ENCODE assay signal across 8 cellular contexts in the genomic region with DNA sequence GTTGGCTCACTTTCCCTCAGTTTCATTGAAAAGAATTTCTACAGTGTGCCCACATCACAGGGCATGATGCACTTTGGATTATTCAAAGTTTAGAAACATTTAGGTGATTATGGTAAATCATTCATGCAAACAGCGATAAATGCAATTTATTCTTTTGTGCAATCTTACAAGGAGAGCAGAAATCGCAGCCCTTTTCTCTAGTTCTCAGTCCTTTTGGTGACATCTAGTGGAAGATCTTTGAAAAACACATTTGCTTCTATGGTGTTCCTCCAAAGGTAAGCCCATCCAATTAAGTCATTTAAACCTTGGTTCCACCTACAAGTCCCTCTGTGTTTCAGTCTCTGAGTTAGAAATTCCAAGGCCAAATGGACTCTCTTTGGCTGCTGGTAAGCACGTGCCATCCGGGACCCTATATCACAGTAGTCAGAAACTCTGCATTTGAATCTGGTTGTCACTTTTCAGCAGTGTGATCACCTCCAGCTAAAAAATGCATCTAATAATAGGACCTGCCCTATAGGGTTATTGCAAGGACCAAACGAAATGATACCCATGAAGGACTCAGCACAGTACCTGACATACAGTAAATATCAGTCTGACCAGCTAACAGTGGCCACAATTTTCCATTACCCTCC.
DNase-seq lines count a peak whose midpoint lies in the region; ATAC-seq and TF ChIP-seq lines count a peak whose summit lies in the region.

No MANE protein-coding gene starts in this region.

- H3K27me3 ChIP-seq in KMS-11 (ENCODE audit: insufficient read depth, low read depth) = no peaks in the 10 kb centered on the region

- no peak overlapping the region for H3K4me2 ChIP-seq in KMS-11

- H3K27ac ChIP-seq in KMS-11 = no peak overlapping the region

- H3K4me3 ChIP-seq in KMS-11 (IDR thresholded peaks at IDR 0.05; ENCODE audit: insufficient read depth, low read depth, low read length) (no peak overlapping the region), fibroblast of villous mesenchyme (ENCODE audit: low read depth, low read length) (no peak overlapping the region), lower leg skin (ENCODE audit: low read depth, poor library complexity, severe bottlenecking) (no peak overlapping the region)

- H3K9ac ChIP-seq in KMS-11 = no peak overlapping the region

- DNase-seq in NCI-H446 (lab: John Stamatoyannopoulos, UW) (peak; percentile 1 to 55), NCI-H446 treated with DMSO at 0.1 percent for 48 hours (lab: John Stamatoyannopoulos, UW) (no peak), fibroblast of villous mesenchyme (ENCODE audit: low read depth) (peak; percentile 78), retina (peak; percentile 62), lower leg skin (ENCODE audit: low spot score in 2 of 2) (no peak)

- intact Hi-C loops in lower leg skin (cut with DNase I; ENCODE audit: low total_unique reads) = no loop called here

- 36 to 42% methylated on average over 5 of the region's 5 CpGs for WGBS in lower leg skin, 2 donors

- no peaks in the 10 kb centered on the region for H3K36me3 ChIP-seq in KMS-11 (ENCODE audit: insufficient read depth)

- TF ChIP-seq POLR2A in lower leg skin (IDR thresholded peaks at IDR 0.05) = no peak

- ATAC-seq in SK-N-SH treated with all-trans-retinoic acid at 6 μM for 48 hours (peak; percentile 62), HG03095 (IDR thresholded peaks at IDR 0.05; ENCODE audit: unreplicated experiment) (no peak)

- H2AFZ ChIP-seq in KMS-11 (ENCODE audit: low read depth) = no peak overlapping the region

- H4K20me1 ChIP-seq in KMS-11 (ENCODE audit: insufficient read depth) = no peaks in the 10 kb centered on the region

- peak; percentile 71 for TF ChIP-seq CTCF in KMS-11 (conservative IDR thresholded peaks at IDR 0.05; ENCODE audit: low read depth, low read length)
- peak; percentile 74 for TF ChIP-seq CTCF in fibroblast of villous mesenchyme (IDR thresholded peaks at IDR 0.05; ENCODE audit: insufficient read depth, low read depth, low read length)
- TF ChIP-seq CTCF in lower leg skin (IDR thresholded peaks at IDR 0.05) = no peak

- H3K4me1 ChIP-seq in KMS-11 (ENCODE audit: low read depth, poor library complexity, severe bottlenecking) = no peaks in the 10 kb centered on the region

- H3K79me2 ChIP-seq in KMS-11 (ENCODE audit: insufficient read depth, low read depth) = no peaks in the 10 kb centered on the region

TF ChIP-seq in SK-N-SH treated with all-trans-retinoic acid at 6 μM for 48 hours, 23 proteins besides CTCF, POLR2A, EP300 and RAD21:
- no peak for TF ChIP-seq ZFP3 (CRISPR knock-in tag; IDR thresholded peaks at IDR 0.05)
- TF ChIP-seq BACH2 (CRISPR knock-in tag; IDR thresholded peaks at IDR 0.05; ENCODE audit: borderline replicate concordance) = no peak
- no peak for TF ChIP-seq POU6F1 (CRISPR knock-in tag; IDR thresholded peaks at IDR 0.05; ENCODE audit: borderline replicate concordance, low read depth)
- TF ChIP-seq TSHZ2 (CRISPR knock-in tag; IDR thresholded peaks at IDR 0.05) = no peak
- TF ChIP-seq ZFP30 (CRISPR knock-in tag; IDR thresholded peaks at IDR 0.05) = no peak
- no peak for TF ChIP-seq GLIS3 (CRISPR knock-in tag; IDR thresholded peaks at IDR 0.05)
- TF ChIP-seq ZNF70 (CRISPR knock-in tag; IDR thresholded peaks at IDR 0.05) = no peak
- no peak for TF ChIP-seq TCF4 (CRISPR knock-in tag; IDR thresholded peaks at IDR 0.05; ENCODE audit: borderline replicate concordance)
- TF ChIP-seq OSR1 (CRISPR knock-in tag; IDR thresholded peaks at IDR 0.05) = no peak
- TF ChIP-seq CSDC2 (CRISPR knock-in tag; IDR thresholded peaks at IDR 0.05) = no peak
- no peak for TF ChIP-seq ESRRG (CRISPR knock-in tag; IDR thresholded peaks at IDR 0.05)
- no peak for TF ChIP-seq CREB5 (CRISPR knock-in tag; IDR thresholded peaks at IDR 0.05; ENCODE audit: low read depth)
- no peak for TF ChIP-seq PPARA (CRISPR knock-in tag; IDR thresholded peaks at IDR 0.05; ENCODE audit: borderline replicate concordance)
- no peak for TF ChIP-seq PATZ1 (CRISPR knock-in tag; IDR thresholded peaks at IDR 0.05; ENCODE audit: borderline replicate concordance)
- TF ChIP-seq CSRNP3 (CRISPR knock-in tag; IDR thresholded peaks at IDR 0.05) = no peak
TF ChIP-seq in SK-N-SH treated with all-trans-retinoic acid at 6 μM for 48 hours: peak in this region for 0.

Comparison
In these comparisons a context has a peak if more than half of its experiments do, and no peak if none do; other contexts are left out.
1. DNase-seq: peak in NCI-H446 (2 of 2), fibroblast of villous mesenchyme (single experiment) and retina (single experiment); none in NCI-H446 treated with DMSO at 0.1 percent for 48 hours (single experiment) and lower leg skin (0 of 2).
2. CTCF ChIP-seq: peak in KMS-11 (single experiment) and fibroblast of villous mesenchyme (single experiment); none in lower leg skin (0 of 3).